In the genomic region with DNA sequence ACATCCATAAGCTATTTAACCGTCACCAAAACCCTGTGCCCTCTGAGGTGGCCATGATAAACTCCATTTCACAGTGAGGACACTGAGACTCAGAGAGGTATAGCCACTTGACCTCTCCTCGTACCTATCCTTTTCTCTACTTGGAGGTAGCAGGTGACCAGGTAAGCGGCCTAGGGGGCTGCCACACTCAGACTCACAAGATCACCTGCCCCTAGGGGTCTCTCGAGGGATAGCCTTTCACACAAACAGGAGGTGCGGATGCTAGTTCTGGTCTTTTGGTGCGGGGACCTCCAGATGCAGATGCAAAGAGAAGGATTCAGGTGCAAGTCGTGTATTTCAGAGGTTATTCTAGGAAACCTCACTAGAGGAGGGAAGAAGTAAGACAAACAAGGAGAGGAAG, we compare ENCODE assay signal across 20 cellular contexts. TPM values are rescaled to one million over a fixed set of nuclear protein-coding genes. Genes with fewer than 3 reads are reported as not detected.
A peak's percentile ranks its signal among the peaks of the same experiment; 100 is the strongest.
DNase-seq lines count a peak whose midpoint lies in the region; ATAC-seq, FAIRE-seq and TF ChIP-seq lines count a peak whose summit lies in the region.
"Had no signal": no experiment of that assay in that cellular context is flagged by ENCODE, and none has a peak within 500 bp of the region (broad histone marks: within the 10 kb centered on the region; RNA-seq: fewer than 3 reads in every experiment).

No MANE protein-coding gene starts in this region.

- H3K23me2 ChIP-seq in H9 (ENCODE audit: insufficient read length, low read depth, low read length, poor library complexity, severe bottlenecking): no peaks in the 10 kb centered on the region

- H3K79me1 ChIP-seq in H9 (ENCODE audit: insufficient read depth, low read depth, low read length, poor library complexity, severe bottlenecking): no peaks in the 10 kb centered on the region

- H3K18ac ChIP-seq in H9 (ENCODE audit: insufficient read length, low read depth, low read length): no peak overlapping the region

- no peak overlapping the region for H3K56ac ChIP-seq in H9 (ENCODE audit: insufficient read length, low read depth, low read length)

- no peak overlapping the region for H3K23ac ChIP-seq in H9 (ENCODE audit: insufficient read length, low read depth, low read length)

- TF ChIP-seq RAD21 in K562 (CRISPR knock-in tag; conservative IDR thresholded peaks at IDR 0.05 in 1 of 2, IDR thresholded peaks at IDR 0.05 in 1 of 2): no peak

- H3K36me3 ChIP-seq in K562 (ENCODE audit: control insufficient read depth, insufficient read depth, low read length): no peaks in the 10 kb centered on the region

- no peak overlapping the region for H3K9ac ChIP-seq in H9 (ENCODE audit: extremely low read depth, insufficient read length, low read length)
- H3K9ac ChIP-seq in K562 (ENCODE audit: insufficient read depth in 1 of 2, low read depth in 2 of 2, low read length in 2 of 2): no peak overlapping the region
- H3K9ac ChIP-seq: KMS-11 had no signal

- CTCF ChIA-PET in K562 (lab: Yijun Ruan, JAX; ENCODE audit: low intra/inter-chr PET ratio): no interaction called here

- H2BK15ac ChIP-seq in H9 (ENCODE audit: low read depth, low read length): no peak overlapping the region

- H3K27ac Mint-ChIP-seq in H9 (no peak overlapping the region), neural crest cell (ENCODE audit: unreplicated experiment) (no peak overlapping the region), chondrocyte (ENCODE audit: unreplicated experiment) (no peak overlapping the region)
- H3K27ac Mint-ChIP-seq: CD8-positive, alpha-beta T cell had no signal

- H2BK20ac ChIP-seq in H9 (ENCODE audit: low read depth, low read length, poor library complexity, severe bottlenecking): no peak overlapping the region

- H3K4me1 Mint-ChIP-seq in H9: no peaks in the 10 kb centered on the region
- H3K4me1 Mint-ChIP-seq in neural crest cell: no peaks in the 10 kb centered on the region
- H3K4me1 Mint-ChIP-seq in chondrocyte (ENCODE audit: low read depth): no peaks in the 10 kb centered on the region

- H3K4me2 ChIP-seq in H9 (ENCODE audit: insufficient read depth, insufficient read length, low read length): no peak overlapping the region
- no peak overlapping the region for H3K4me2 ChIP-seq in K562 (ENCODE audit: insufficient read depth, low read length)
- H3K4me2 ChIP-seq: KMS-11 had no signal

- TF ChIP-seq CTCF in GM12864 (IDR thresholded peaks at IDR 0.05; ENCODE audit: low read depth, low read length, missing control alignments): peak; percentile 31
- peak; percentile 60 for TF ChIP-seq CTCF in H9 (conservative IDR thresholded peaks at IDR 0.05)
- 0 out of 6 replicates have a peak, but pooled peaks of 2 of the 3 experiments have one; percentile 12 to 30 for TF ChIP-seq CTCF in K562 (IDR thresholded peaks at IDR 0.05 in 2 of 3, conservative IDR thresholded peaks at IDR 0.05 in 1 of 3; ENCODE audit: insufficient read depth in 2 of 3, low read depth in 1 of 3, low read length in 3 of 3)
- peak; percentile 30 for TF ChIP-seq CTCF in neural crest cell (conservative IDR thresholded peaks at IDR 0.05)
- no peak for TF ChIP-seq CTCF in chondrocyte (IDR thresholded peaks at IDR 0.05)
- no peak for TF ChIP-seq CTCF in foreskin fibroblast (IDR thresholded peaks at IDR 0.05; ENCODE audit: low read depth, low read length)

- no peaks in the 10 kb centered on the region for H3K9me1 ChIP-seq in K562 (ENCODE audit: control insufficient read depth, insufficient read depth, low read length)

- peaks cover 5% of the 10 kb centered on the region for H3K27me3 Mint-ChIP-seq in H9 (ENCODE audit: low read depth)
- H3K27me3 Mint-ChIP-seq in neural crest cell (ENCODE audit: low read depth): peaks cover 5% of the 10 kb centered on the region
- H3K27me3 Mint-ChIP-seq in chondrocyte (ENCODE audit: low read depth): peaks cover 25% of the 10 kb centered on the region

- no peak overlapping the region for H2AFZ ChIP-seq in H9 (ENCODE audit: low read length)
- H2AFZ ChIP-seq in K562 (ENCODE audit: low read depth, low read length): no peak overlapping the region

- H3K79me2 ChIP-seq in H9 (ENCODE audit: insufficient read depth, low read length): no peaks in the 10 kb centered on the region
- no peaks in the 10 kb centered on the region for H3K79me2 ChIP-seq in K562 (ENCODE audit: control insufficient read depth, insufficient read depth, low read length)

- H3K4me1 ChIP-seq in H9 (ENCODE audit: insufficient read depth, low read length) (no peaks in the 10 kb centered on the region), K562 (replicated peaks in 1 of 2; ENCODE audit: control insufficient read depth in 2 of 2, insufficient read depth in 2 of 2, low read length in 2 of 2) (no peaks in the 10 kb centered on the region)

- no TSS peak for BruUV-seq in K562 (replicated peaks; lab: Mats Ljungman, UMichigan)

- H3K4me3 Mint-ChIP-seq in H9 (no peak overlapping the region; a peak in 1 of 5 replicates), neural crest cell (no peak overlapping the region), chondrocyte (ENCODE audit: unreplicated experiment) (no peak overlapping the region)
- H3K4me3 Mint-ChIP-seq: CD8-positive, alpha-beta T cell had no signal

- no peak overlapping the region for H4K91ac ChIP-seq in H9 (ENCODE audit: insufficient read length, low read depth, low read length)

- in situ Hi-C loops in K562 (cut with MboI): no loop called here

- intact Hi-C loops in K562 (cut with micrococcal nuclease): no loop called here

- POLR2A ChIA-PET in K562 (lab: Yijun Ruan, JAX): interaction anchor here (0.6 kb wide), 1 partner anchor 40 kb away, joined by 3 read pairs; no protein-coding TSS in a partner anchor

- no peaks in the 10 kb centered on the region; a peak in 1 of 5 replicates for H3K9me3 Mint-ChIP-seq in H9
- peaks cover 18% of the 10 kb centered on the region for H3K9me3 Mint-ChIP-seq in neural crest cell
- peaks cover 11% of the 10 kb centered on the region for H3K9me3 Mint-ChIP-seq in chondrocyte (ENCODE audit: low read depth)
- H3K9me3 Mint-ChIP-seq: CD8-positive, alpha-beta T cell had no signal

- H3K14ac ChIP-seq in H9 (ENCODE audit: insufficient read depth, low read length): no peak overlapping the region

- H2BK120ac ChIP-seq in H9 (ENCODE audit: low read depth, low read length, poor library complexity, severe bottlenecking): no peak overlapping the region

- no peak overlapping the region for H3K4ac ChIP-seq in H9 (ENCODE audit: low read depth, low read length)

- no peak for TF ChIP-seq EP300 in K562 (IDR thresholded peaks at IDR 0.05; ENCODE audit: low read length)

- TF ChIP-seq POLR2A in K562 (conservative IDR thresholded peaks at IDR 0.05): no peak

- H4K5ac ChIP-seq in H9 (ENCODE audit: insufficient read length, low read depth, low read length): no peak overlapping the region

- H2AK5ac ChIP-seq in H9 (ENCODE audit: insufficient read length, low read length): no peak overlapping the region

- ATAC-seq in K562: peak; percentile 65; the same call in 2 of the 3 replicates
- ATAC-seq: CD8-positive, alpha-beta T cell had no signal

- H4K20me1 ChIP-seq in H9 (ENCODE audit: control insufficient read depth, insufficient read depth, insufficient read length) (no peaks in the 10 kb centered on the region), K562 (replicated peaks; ENCODE audit: control insufficient read depth, insufficient read depth, low read length) (no peaks in the 10 kb centered on the region)

- H3K4me3 ChIP-seq in GM12864 (ENCODE audit: low read depth, low read length) (no peak overlapping the region), K562 (no peak overlapping the region), foreskin fibroblast (ENCODE audit: low read depth in 1 of 2, low read length in 2 of 2) (no peak overlapping the region)

- H2BK12ac ChIP-seq in H9 (ENCODE audit: insufficient read length, low read depth, low read length): no peak overlapping the region

- H3T11ph ChIP-seq in H9 (ENCODE audit: low read length): no peak overlapping the region

- no peaks in the 10 kb centered on the region for H3K36me3 Mint-ChIP-seq in H9 (ENCODE audit: insufficient read depth in 1 of 3, low read depth in 3 of 3)
- peaks cover 4% of the 10 kb centered on the region for H3K36me3 Mint-ChIP-seq in neural crest cell (ENCODE audit: low read depth)
- no peaks in the 10 kb centered on the region for H3K36me3 Mint-ChIP-seq in chondrocyte (ENCODE audit: low read depth)
- H3K36me3 Mint-ChIP-seq: CD8-positive, alpha-beta T cell had no signal

- no CpG with 5 or more reads among the region's 7 CpGs for WGBS in H9 (ENCODE audit: extremely low coverage, insufficient read length, low lambda C conversion rate)
- 1% methylated on average over 7 of the region's 7 CpGs for WGBS in K562 (ENCODE audit: insufficient coverage, low coverage, missing lambda C conversion rate)

- H3K27ac ChIP-seq in H9 (ENCODE audit: insufficient read length, low read depth, low read length) (no peak overlapping the region), K562 (ENCODE audit: extremely low read depth, low read depth, low read length) (no peak overlapping the region)
- H3K27ac ChIP-seq: KMS-11 had no signal

- H3K27me3 ChIP-seq in H9 (ENCODE audit: insufficient read depth, low read length): no peaks in the 10 kb centered on the region
- peaks cover 5 to 27% of the 10 kb centered on the region in 2 experiments; a peak in 3 of 5 replicates for H3K27me3 ChIP-seq in K562 (ENCODE audit: control insufficient read depth in 2 of 2, insufficient read depth in 2 of 2, low read length in 2 of 2)

- DNase-seq in GM12864 (ENCODE audit: low read depth): no peak
- DNase-seq in H9: peak; percentile 60
- DNase-seq in K562 (ENCODE audit: extremely low read depth in 1 of 4, low spot score in 3 of 4): peak in 2 of 4 experiments; percentile 15 to 21
- no peak for DNase-seq in neural crest cell (ENCODE audit: low read depth, low spot score)
- no peak for DNase-seq in chondrocyte (ENCODE audit: low spot score)
- no peak for DNase-seq in H4 (ENCODE audit: low spot score)
- no peak for DNase-seq in foreskin fibroblast
- DNase-seq: ACHN; CD8-positive, alpha-beta T cell; MM.1S; NCI-H1105 treated with DMSO at 0.1 percent for 48 hours; NCI-H1930; NCI-H2171; NCI-H446 treated with DMSO at 0.1 percent for 48 hours; NCI-H748 treated with DMSO at 0.1 percent for 48 hours; SHP77 had no signal

- no peaks in the 10 kb centered on the region for H3K9me3 ChIP-seq in H9 (ENCODE audit: control insufficient read depth, low read depth, low read length)
- H3K9me3 ChIP-seq in K562 (replicated peaks; ENCODE audit: control insufficient read depth, insufficient read depth, low read depth, low read length): no peaks in the 10 kb centered on the region

- no peak overlapping the region for H2BK5ac ChIP-seq in H9 (ENCODE audit: insufficient read length, low read length)

- FAIRE-seq in K562 (lab: Jason Lieb, UNC): no peak
- FAIRE-seq: RCC 7860 had no signal

- H4K8ac ChIP-seq in H9 (replicated peaks; ENCODE audit: insufficient read length, low read depth, low read length): no peak overlapping the region

RNA-seq across cellular contexts. Expression of a gene that starts 14.6 kb away (rescaled TPM):
- total RNA-seq in H9 (2021) (not detected in 2 replicates), K562 (2014; rRNA removed) (not detected in 2 replicates), K562 (2014; rRNA removed; fragmentation: Illumina TruSeq; extraction: Trizol) (not detected in 2 replicates), K562 (2015; rRNA removed; fragmentation: Illumina TruSeq; extraction: Trizol) (not detected in 2 replicates), K562 (2021) (not detected in 2 replicates), neural crest cell (not detected in 2 replicates), chondrocyte (not detected in 3 replicates)
- not detected in 2 replicates for total RNA-seq in K562 (2011; cell fraction: chromatin; rRNA removed; ENCODE audit: low replicate concordance)
- not detected in 2 replicates for total RNA-seq in K562 (2011; cell fraction: nucleolus; rRNA removed)
- total RNA-seq in K562 (2011; cell fraction: nucleoplasm; rRNA removed): not detected in 2 replicates
- polyA plus RNA-seq in K562 (2011; rRNA removed) (not detected in 2 replicates), K562 (2014; fragmentation: Illumina TruSeq; extraction: Trizol) (not detected in 2 replicates), K562 (2014; fragmentation: Nextera tagmentation; extraction: Ambion mirVana) (not detected), K562 (2014; rRNA removed) (not detected in 2 replicates)
- polyA plus RNA-seq in K562 (2011; cell fraction: cytosol; rRNA removed): not detected in 2 replicates
- not detected in 2 replicates for polyA plus RNA-seq in K562 (2011; cell fraction: nucleus; rRNA removed)
- polyA plus RNA-seq in K562 (2012): not detected in 2 replicates
- polyA minus RNA-seq in K562 (2011; rRNA and poly(A)+ RNA removed): not detected in 2 replicates
- not detected in 2 replicates for polyA minus RNA-seq in K562 (2011; cell fraction: cytosol; rRNA and poly(A)+ RNA removed)
- polyA minus RNA-seq in K562 (2011; cell fraction: nucleus; rRNA and poly(A)+ RNA removed): not detected in 2 replicates
- total RNA-seq in H4 (2014; rRNA removed; shearing (Covaris generic)): not detected in 2 replicates
- total RNA-seq: CD8-positive, alpha-beta T cell; Daoy had no signal
- polyA plus RNA-seq: BJ had no signal

RNA-seq across cellular contexts. Expression of a gene that starts 17.6 kb away (rescaled TPM):
- 0.11 TPM in 1 of 2 replicates, not detected in the other for total RNA-seq in H9 (2021)
- not detected in 2 replicates for total RNA-seq in K562 (2011; cell fraction: chromatin; rRNA removed; ENCODE audit: low replicate concordance)
- not detected in 2 replicates for total RNA-seq in K562 (2011; cell fraction: nucleolus; rRNA removed)
- not detected in 2 replicates for total RNA-seq in K562 (2011; cell fraction: nucleoplasm; rRNA removed)
- total RNA-seq in K562 (2014; rRNA removed): not detected in 2 replicates
- not detected in 2 replicates for total RNA-seq in K562 (2014; rRNA removed; fragmentation: Illumina TruSeq; extraction: Trizol)
- total RNA-seq in K562 (2015; rRNA removed; fragmentation: Illumina TruSeq; extraction: Trizol): not detected in 2 replicates
- total RNA-seq in K562 (2021): not detected in 2 replicates
- polyA plus RNA-seq in K562 (2011; rRNA removed): not detected in 2 replicates
- not detected in 2 replicates for polyA plus RNA-seq in K562 (2011; cell fraction: cytosol; rRNA removed)
- not detected in 2 replicates for polyA plus RNA-seq in K562 (2011; cell fraction: nucleus; rRNA removed)
- not detected in 2 replicates for polyA plus RNA-seq in K562 (2012)
- not detected in 2 replicates for polyA plus RNA-seq in K562 (2014; fragmentation: Illumina TruSeq; extraction: Trizol)
- polyA plus RNA-seq in K562 (2014; fragmentation: Nextera tagmentation; extraction: Ambion mirVana): not detected
- not detected in 2 replicates for polyA plus RNA-seq in K562 (2014; rRNA removed)
- not detected in 2 replicates for polyA minus RNA-seq in K562 (2011; rRNA and poly(A)+ RNA removed)
- polyA minus RNA-seq in K562 (2011; cell fraction: cytosol; rRNA and poly(A)+ RNA removed): not detected in 2 replicates
- polyA minus RNA-seq in K562 (2011; cell fraction: nucleus; rRNA and poly(A)+ RNA removed): not detected in 2 replicates
- not detected in 2 replicates for total RNA-seq in neural crest cell
- not detected in 3 replicates for total RNA-seq in chondrocyte
- not detected in 2 replicates for total RNA-seq in H4 (2014; rRNA removed; shearing (Covaris generic))
- total RNA-seq: CD8-positive, alpha-beta T cell; Daoy had no signal
- polyA plus RNA-seq: BJ had no signal

RNA-seq across cellular contexts. Expression of a gene that starts 39.7 kb away (rescaled TPM):
- not detected in 2 replicates for total RNA-seq in H9 (2021)
- total RNA-seq in K562 (2011; cell fraction: chromatin; rRNA removed; ENCODE audit: low replicate concordance): not detected in 2 replicates
- total RNA-seq in K562 (2011; cell fraction: nucleolus; rRNA removed): not detected in 2 replicates
- total RNA-seq in K562 (2011; cell fraction: nucleoplasm; rRNA removed): not detected in 2 replicates
- not detected in 2 replicates for total RNA-seq in K562 (2014; rRNA removed)
- total RNA-seq in K562 (2014; rRNA removed; fragmentation: Illumina TruSeq; extraction: Trizol): not detected in 2 replicates
- not detected in 2 replicates for total RNA-seq in K562 (2015; rRNA removed; fragmentation: Illumina TruSeq; extraction: Trizol)
- not detected in 2 replicates for total RNA-seq in K562 (2021)
- polyA plus RNA-seq in K562 (2011; rRNA removed): not detected in 2 replicates
- polyA plus RNA-seq in K562 (2011; cell fraction: cytosol; rRNA removed): not detected in 2 replicates
- not detected in 2 replicates for polyA plus RNA-seq in K562 (2011; cell fraction: nucleus; rRNA removed)
- polyA plus RNA-seq in K562 (2012): not detected in 2 replicates
- polyA plus RNA-seq in K562 (2014; fragmentation: Illumina TruSeq; extraction: Trizol): not detected in 2 replicates
- polyA plus RNA-seq in K562 (2014; fragmentation: Nextera tagmentation; extraction: Ambion mirVana): not detected
- not detected in 2 replicates for polyA plus RNA-seq in K562 (2014; rRNA removed)
- polyA minus RNA-seq in K562 (2011; rRNA and poly(A)+ RNA removed): not detected in 2 replicates
- not detected in 2 replicates for polyA minus RNA-seq in K562 (2011; cell fraction: cytosol; rRNA and poly(A)+ RNA removed)
- polyA minus RNA-seq in K562 (2011; cell fraction: nucleus; rRNA and poly(A)+ RNA removed): not detected in 2 replicates
- not detected in 2 replicates for total RNA-seq in neural crest cell
- total RNA-seq in chondrocyte: not detected in 3 replicates
- total RNA-seq in H4 (2014; rRNA removed; shearing (Covaris generic)): 0.17 TPM in 1 of 2 replicates, not detected in the other
- total RNA-seq: CD8-positive, alpha-beta T cell; Daoy had no signal
- polyA plus RNA-seq: BJ had no signal

RNA-seq across cellular contexts. Expression of a gene that starts 46.0 kb away (rescaled TPM):
- total RNA-seq in H9 (2021) (not detected in 2 replicates), K562 (2014; rRNA removed) (not detected in 2 replicates), K562 (2014; rRNA removed; fragmentation: Illumina TruSeq; extraction: Trizol) (not detected in 2 replicates), K562 (2015; rRNA removed; fragmentation: Illumina TruSeq; extraction: Trizol) (not detected in 2 replicates), K562 (2021) (not detected in 2 replicates), neural crest cell (not detected in 2 replicates), chondrocyte (not detected in 3 replicates)
- total RNA-seq in K562 (2011; cell fraction: chromatin; rRNA removed; ENCODE audit: low replicate concordance): not detected in 2 replicates
- not detected in 2 replicates for total RNA-seq in K562 (2011; cell fraction: nucleolus; rRNA removed)
- total RNA-seq in K562 (2011; cell fraction: nucleoplasm; rRNA removed): not detected in 2 replicates
- polyA plus RNA-seq in K562 (2011; rRNA removed) (not detected in 2 replicates), K562 (2014; fragmentation: Illumina TruSeq; extraction: Trizol) (not detected in 2 replicates), K562 (2014; fragmentation: Nextera tagmentation; extraction: Ambion mirVana) (not detected), K562 (2014; rRNA removed) (not detected in 2 replicates)
- polyA plus RNA-seq in K562 (2011; cell fraction: cytosol; rRNA removed): not detected in 2 replicates
- polyA plus RNA-seq in K562 (2011; cell fraction: nucleus; rRNA removed): not detected in 2 replicates
- polyA plus RNA-seq in K562 (2012): not detected in 2 replicates
- not detected in 2 replicates for polyA minus RNA-seq in K562 (2011; rRNA and poly(A)+ RNA removed)
- polyA minus RNA-seq in K562 (2011; cell fraction: cytosol; rRNA and poly(A)+ RNA removed): not detected in 2 replicates
- polyA minus RNA-seq in K562 (2011; cell fraction: nucleus; rRNA and poly(A)+ RNA removed): not detected in 2 replicates
- not detected in 2 replicates for total RNA-seq in H4 (2014; rRNA removed; shearing (Covaris generic))
- total RNA-seq: CD8-positive, alpha-beta T cell; Daoy had no signal
- polyA plus RNA-seq: BJ had no signal

Comparison
In these comparisons a context has a peak if more than half of its experiments do, and no peak if none do; other contexts are left out.
1. CTCF ChIP-seq: peak in GM12864 (single experiment), H9 (single experiment), K562 (2 of 3) and neural crest cell (single experiment); none in chondrocyte (single experiment) and foreskin fibroblast (single experiment).